In genomic region chrX:4932790-4933189, GRCh38 we compare ENCODE assay signal across 1 cellular context.
TF ChIP-seq lines count a peak whose summit lies in the region.

No MANE protein-coding gene starts in this region.

TF ChIP-seq in GM23338, 12 proteins besides CTCF, POLR2A, EP300 and RAD21 (continued from another document):
- no peak for TF ChIP-seq STAT1 (IDR thresholded peaks at IDR 0.05; ENCODE audit: unreplicated experiment)
- TF ChIP-seq POLR2AphosphoS5 (IDR thresholded peaks at IDR 0.05; ENCODE audit: low read depth): no peak
- no peak for TF ChIP-seq REST (IDR thresholded peaks at IDR 0.05; ENCODE audit: unreplicated experiment)
